Comparison of ENCODE assay signal across 22 cellular contexts in genomic region chr7:37671871-37672270, GRCh38. TPM values are rescaled to one million over a fixed set of nuclear protein-coding genes. Genes with fewer than 3 reads are reported as not detected.
DNase-seq lines count a peak whose midpoint lies in the region; TF ChIP-seq lines count a peak whose summit lies in the region.
"Had no signal": no experiment of that assay in that cellular context is flagged by ENCODE, and none has a peak within 500 bp of the region (broad histone marks: within the 10 kb centered on the region; RNA-seq: fewer than 3 reads in every experiment).

No MANE protein-coding gene starts in this region.

- H3K36me3 ChIP-seq in neural cell (ENCODE audit: insufficient read depth, low read length): no peaks in the 10 kb centered on the region
- H3K36me3 ChIP-seq: BLaER1, HAP-1, SJSA1 had no signal

- H3K4me3 ChIP-seq in HL-60 (replicated peaks; ENCODE audit: insufficient read depth, low read length) (no peak overlapping the region), neural cell (ENCODE audit: low read length) (no peak overlapping the region)
- H3K4me3 ChIP-seq: BLaER1, GM23338, HAP-1, K562, SJSA1 had no signal

- CTCF ChIA-PET in RWPE1 (lab: Yijun Ruan, JAX): no interaction called here

- no peak overlapping the region for H3K9ac ChIP-seq in neural cell (ENCODE audit: low read length)
- H3K9ac ChIP-seq: BLaER1 had no signal

- TF ChIP-seq CTCF in HL-60 (IDR thresholded peaks at IDR 0.05; ENCODE audit: insufficient read depth, low read length) (no peak), neural cell (IDR thresholded peaks at IDR 0.05; ENCODE audit: poor library complexity, severe bottlenecking) (no peak), RWPE1 (conservative IDR thresholded peaks at IDR 0.05; ENCODE audit: low read depth) (no peak)

- H3K27ac ChIP-seq in HL-60 (replicated peaks): peak overlapping the region; percentile 32
- no peak overlapping the region for H3K27ac ChIP-seq in neural cell (ENCODE audit: low read length)
- H3K27ac ChIP-seq in RWPE1: no peak overlapping the region
- H3K27ac ChIP-seq: BLaER1, SJSA1 had no signal

- DNase-seq in AML-193 (lab: John Stamatoyannopoulos, UW) (peak; percentile 36 to 64), HL-60 (ENCODE audit: low read depth in 1 of 2, low spot score in 1 of 2) (peak in 1 of 2 experiments; percentile 69), NOMO-1 treated with dmso at 0.1 percent for 144 hours (lab: John Stamatoyannopoulos, UW; ENCODE audit: unreplicated experiment) (peak; percentile 21), RWPE1 (ENCODE audit: low spot score) (no peak), NCI-H748 treated with DMSO at 0.1 percent for 48 hours (lab: John Stamatoyannopoulos, UW) (no peak)
- DNase-seq in stimulated activated CD8-positive, alpha-beta memory T cell treated with anti-CD3 and anti-CD28 coated beads, Interleukin-4, amount 100 ng/mL, for 48 hours: no peak
- DNase-seq: CD4-positive, alpha-beta memory T cell; MM.1S; NCI-H1417; NCI-H1694 treated with DMSO at 0.1 percent for 48 hours; NCI-H2081 treated with DMSO at 0.1 percent for 48 hours; NCI-H2171 treated with DMSO at 0.1 percent for 48 hours; NCI-H446; NCI-H526; T-helper 17 cell had no signal

- POLR2A ChIA-PET in RWPE1 (lab: Yijun Ruan, JAX; ENCODE audit: low non-redundant PET): no interaction called here

- H3K9me2 ChIP-seq in neural cell (ENCODE audit: insufficient read depth, low read length): no peaks in the 10 kb centered on the region

- TF ChIP-seq RAD21 in neural cell (conservative IDR thresholded peaks at IDR 0.05): no peak

- H4K20me1 ChIP-seq in neural cell (ENCODE audit: insufficient read depth): no peaks in the 10 kb centered on the region
- H4K20me1 ChIP-seq: BLaER1 had no signal

- no peaks in the 10 kb centered on the region for H3F3A ChIP-seq in neural cell (ENCODE audit: insufficient read depth, low read length, poor library complexity, severe bottlenecking)

- no peak overlapping the region for H3K4me2 ChIP-seq in neural cell (ENCODE audit: low read length)
- H3K4me2 ChIP-seq: BLaER1, GM23338 had no signal

- no peaks in the 10 kb centered on the region for H3K9me3 ChIP-seq in neural cell (ENCODE audit: low read length)
- H3K9me3 ChIP-seq: HAP-1, SJSA1 had no signal

- H3K79me2 ChIP-seq in neural cell (replicated peaks; ENCODE audit: insufficient read depth, low read length): no peaks in the 10 kb centered on the region

- H3K27me3 ChIP-seq in HL-60 (ENCODE audit: insufficient read depth, poor library complexity, severe bottlenecking): no peaks in the 10 kb centered on the region
- no peaks in the 10 kb centered on the region for H3K27me3 ChIP-seq in neural cell (ENCODE audit: insufficient read depth, low read depth, low read length)
- H3K27me3 ChIP-seq: BLaER1, SJSA1 had no signal

- H2AFZ ChIP-seq in neural cell (ENCODE audit: low read depth, low read length): no peak overlapping the region
- H2AFZ ChIP-seq: GM23338 had no signal

- peak; percentile 33 for TF ChIP-seq EP300 in neural cell (conservative IDR thresholded peaks at IDR 0.05; ENCODE audit: poor library complexity, severe bottlenecking)

TF ChIP-seq in neural cell, 6 proteins besides CTCF, POLR2A, EP300 and RAD21:
- TF ChIP-seq EZH2 (IDR thresholded peaks at IDR 0.05; ENCODE audit: borderline replicate concordance, insufficient read depth, low read length, poor library complexity, severe bottlenecking) (no peak), TAF1 (IDR thresholded peaks at IDR 0.05; ENCODE audit: low read depth) (no peak), POLR2AphosphoS5 (IDR thresholded peaks at IDR 0.05) (peak; percentile 22), SMC3 (conservative IDR thresholded peaks at IDR 0.05; ENCODE audit: poor library complexity) (no peak), REST (IDR thresholded peaks at IDR 0.05; ENCODE audit: borderline replicate concordance) (no peak), MXI1 (conservative IDR thresholded peaks at IDR 0.05; ENCODE audit: poor library complexity, severe bottlenecking) (no peak)

RNA-seq across cellular contexts. Expression of gene GPR141, which starts 11.7 kb away (rescaled TPM):
- polyA plus RNA-seq in neural cell: not detected in 2 replicates
- not detected in 2 replicates for polyA minus RNA-seq in neural cell
- polyA plus RNA-seq: CD4-positive, alpha-beta memory T cell; GM23338; HepG2; K562 had no signal

Comparison
In these comparisons a context has a peak if more than half of its experiments do, and no peak if none do; other contexts are left out.
1. DNase-seq: peak in AML-193 (2 of 2) and NOMO-1 treated with dmso at 0.1 percent for 144 hours (single experiment); none in RWPE1 (single experiment), NCI-H748 treated with DMSO at 0.1 percent for 48 hours (single experiment) and stimulated activated CD8-positive, alpha-beta memory T cell treated with anti-CD3 and anti-CD28 coated beads, Interleukin-4, amount 100 ng/mL, for 48 hours (single experiment).